Comparison of ENCODE assay signal across 9 cellular contexts in the genomic region with DNA sequence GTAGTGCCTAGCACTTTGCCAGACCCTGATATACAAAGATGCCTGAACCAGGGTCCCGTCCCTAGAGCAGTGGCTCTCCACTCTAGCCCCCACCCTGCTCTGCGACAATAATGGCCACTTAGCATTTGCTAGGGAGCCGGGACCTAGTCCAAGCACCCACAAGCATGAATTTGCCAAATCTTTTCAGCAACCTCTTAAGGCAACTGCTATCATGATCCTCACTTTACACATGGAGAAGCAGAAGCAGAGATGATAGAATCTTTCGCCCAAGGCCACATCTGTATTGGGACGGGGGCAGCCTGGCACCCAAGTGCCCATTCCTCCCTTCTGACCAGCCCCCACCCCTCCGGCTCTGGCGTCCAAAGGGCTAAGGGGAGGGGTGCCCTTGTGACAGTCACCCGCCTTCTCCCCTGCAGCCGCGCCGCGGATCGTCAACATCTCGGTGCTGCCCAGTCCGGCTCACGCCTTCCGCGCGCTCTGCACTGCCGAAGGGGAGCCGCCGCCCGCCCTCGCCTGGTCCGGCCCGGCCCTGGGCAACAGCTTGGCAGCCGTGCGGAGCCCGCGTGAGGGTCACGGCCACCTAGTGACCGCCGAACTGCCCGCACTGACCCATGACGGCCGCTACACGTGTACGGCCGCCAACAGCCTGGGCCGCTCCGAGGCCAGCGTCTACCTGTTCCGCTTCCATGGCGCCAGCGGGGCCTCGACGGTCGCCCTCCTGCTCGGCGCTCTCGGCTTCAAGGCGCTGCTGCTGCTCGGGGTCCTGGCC. TPM values are rescaled to one million over a fixed set of nuclear protein-coding genes. Genes with fewer than 3 reads are reported as not detected.
DNase-seq lines count a peak whose midpoint lies in the region; ATAC-seq, FAIRE-seq and TF ChIP-seq lines count a peak whose summit lies in the region.
"Had no signal": no experiment of that assay in that cellular context is flagged by ENCODE, and none has a peak within 500 bp of the region (broad histone marks: within the 10 kb centered on the region; RNA-seq: fewer than 3 reads in every experiment).

No MANE protein-coding gene starts in this region.

- ATAC-seq in T-cell (replicated peaks in 1 of 4) (peak in 2 of 4 experiments; percentile 2 to 11), pancreas (peak; percentile 45 to 60 (median 49)), GM19351 (IDR thresholded peaks at IDR 0.05; ENCODE audit: unreplicated experiment) (no peak), GM19455 (IDR thresholded peaks at IDR 0.05; ENCODE audit: unreplicated experiment) (no peak)

- intact Hi-C loops in left ventricle myocardium inferior (cut with micrococcal nuclease) (no loop called here), pancreas (cut with DNase I) (no loop called here)

- no peak for FAIRE-seq in pancreas (lab: Jason Lieb, UNC)

- DNase-seq in DMS53 treated with DMSO at 0.1 percent for 48 hours (lab: John Stamatoyannopoulos, UW; ENCODE audit: unreplicated experiment) (peak; percentile 46), T-cell (no peak), left ventricle myocardium inferior (no peak), pancreas (peak in 2 of 6 donors; percentile 74 to 80), HEK293T (ENCODE audit: extremely low spot score) (no peak), iPS-NIHi11 (ENCODE audit: low spot score) (no peak)

- peak overlapping the region; percentile 64 for H3K4me3 ChIP-seq in left ventricle myocardium inferior
- H3K4me3 ChIP-seq in pancreas = peak overlapping the region in 2 of 4 donors; percentile 6 to 29
- H3K4me3 ChIP-seq: hepatocyte had no signal

- H3K36me3 Mint-ChIP-seq in T-cell = no peaks in the 10 kb centered on the region

- 12 to 13% methylated on average over 53 of the region's 53 CpGs for WGBS in pancreas, 2 donors

- H3K27me3 ChIP-seq in left ventricle myocardium inferior (ENCODE audit: low read depth) (peaks cover 51% of the 10 kb centered on the region), pancreas (no peaks in the 10 kb centered on the region)

- CTCF ChIA-PET in T-cell (lab: Charles Lee) (interaction anchor here in 1 of 2 donors (1.1 kb wide), 1 partner anchor 173 kb away, joined by 16 read pairs; no protein-coding TSS in a partner anchor), HEK293T (lab: Yijun Ruan, JAX) (no interaction called here)

- TF ChIP-seq CTCF in left ventricle myocardium inferior (IDR thresholded peaks at IDR 0.05; ENCODE audit: borderline replicate concordance) (no peak), pancreas (IDR thresholded peaks at IDR 0.05) (no peak)

- no peaks in the 10 kb centered on the region for H3K9me3 Mint-ChIP-seq in T-cell

- H3K36me3 ChIP-seq in left ventricle myocardium inferior (no peaks in the 10 kb centered on the region), pancreas (no peaks in the 10 kb centered on the region)

- H3K27ac ChIP-seq in left ventricle myocardium inferior (replicated peaks) (no peak overlapping the region), pancreas (no peak overlapping the region)
- H3K27ac ChIP-seq: hepatocyte had no signal

- peak overlapping the region; percentile 29 to 59 (median 54) for H3K4me3 Mint-ChIP-seq in T-cell

- H3K4me1 ChIP-seq in left ventricle myocardium inferior (peaks cover 26% of the 10 kb centered on the region), pancreas (peaks cover 0 to 7% (median 4%) of the 10 kb centered on the region in 3 donors)

- POLR2A ChIA-PET in T-cell (lab: Charles Lee) (no interaction called here), HEK293T (lab: Yijun Ruan, JAX) (no interaction called here)

- H3K27ac Mint-ChIP-seq in T-cell = no peak overlapping the region

- H3K9me3 ChIP-seq in left ventricle myocardium inferior (replicated peaks) = no peaks in the 10 kb centered on the region
- H3K9me3 ChIP-seq in pancreas = no peaks in the 10 kb centered on the region

- H3K4me1 Mint-ChIP-seq in T-cell = peaks cover 13 to 17% (median 17%) of the 10 kb centered on the region in 3 donors

- peaks cover 41 to 47% of the 10 kb centered on the region in 2 donors for H3K27me3 Mint-ChIP-seq in T-cell

TF ChIP-seq in HEK293T, 16 proteins besides CTCF, POLR2A, EP300 and RAD21:
- TF ChIP-seq HDGF (IDR thresholded peaks at IDR 0.05; ENCODE audit: borderline replicate concordance) (no peak), SUZ12 (IDR thresholded peaks at IDR 0.05) (no peak), SP1 (IDR thresholded peaks at IDR 0.05) (no peak), L3MBTL2 (conservative IDR thresholded peaks at IDR 0.05) (no peak), FOXM1 (IDR thresholded peaks at IDR 0.05; ENCODE audit: borderline replicate concordance) (no peak), TARDBP (IDR thresholded peaks at IDR 0.05) (no peak), NFRKB (IDR thresholded peaks at IDR 0.05) (no peak), ZNF384 (IDR thresholded peaks at IDR 0.05) (no peak), FOXK2 (IDR thresholded peaks at IDR 0.05) (no peak), CTBP1 (IDR thresholded peaks at IDR 0.05; ENCODE audit: borderline replicate concordance) (no peak), ELF4 (IDR thresholded peaks at IDR 0.05) (no peak), FOXA1 (IDR thresholded peaks at IDR 0.05) (no peak), BHLHE40 (IDR thresholded peaks at IDR 0.05; ENCODE audit: borderline replicate concordance) (no peak), ARNT (IDR thresholded peaks at IDR 0.05) (no peak), LEF1 (IDR thresholded peaks at IDR 0.05; ENCODE audit: borderline replicate concordance) (no peak)
- TF ChIP-seq, protein P1, sequence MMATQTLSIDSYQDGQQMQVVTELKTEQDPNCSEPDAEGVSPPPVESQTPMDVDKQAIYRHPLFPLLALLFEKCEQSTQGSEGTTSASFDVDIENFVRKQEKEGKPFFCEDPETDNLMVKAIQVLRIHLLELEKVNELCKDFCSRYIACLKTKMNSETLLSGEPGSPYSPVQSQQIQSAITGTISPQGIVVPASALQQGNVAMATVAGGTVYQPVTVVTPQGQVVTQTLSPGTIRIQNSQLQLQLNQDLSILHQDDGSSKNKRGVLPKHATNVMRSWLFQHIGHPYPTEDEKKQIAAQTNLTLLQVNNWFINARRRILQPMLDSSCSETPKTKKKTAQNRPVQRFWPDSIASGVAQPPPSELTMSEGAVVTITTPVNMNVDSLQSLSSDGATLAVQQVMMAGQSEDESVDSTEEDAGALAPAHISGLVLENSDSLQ (IDR thresholded peaks at IDR 0.05) = no peak
TF ChIP-seq in HEK293T: peak in this region for 0.

RNA-seq across cellular contexts. Expression of a gene that starts 13.0 kb away (rescaled TPM):
- total RNA-seq in T-cell = under 1 TPM in 1 of 5 donors, not detected in 4; 0.33 TPM
- 0.19 TPM for total RNA-seq in left ventricle myocardium inferior
- total RNA-seq in pancreas = under 1 TPM; 0.09 to 0.52 (median 0.17) TPM
- polyA plus RNA-seq in pancreas = under 1 TPM; 0.34 to 0.73 TPM

Comparison
In these comparisons a context has a peak if more than half of its experiments do, and no peak if none do; other contexts are left out.
1. ATAC-seq: peak in pancreas (4 of 4); none in GM19351 (single experiment) and GM19455 (single experiment).